Comparison of ENCODE assay signal across 8 cellular contexts in the genomic region with DNA sequence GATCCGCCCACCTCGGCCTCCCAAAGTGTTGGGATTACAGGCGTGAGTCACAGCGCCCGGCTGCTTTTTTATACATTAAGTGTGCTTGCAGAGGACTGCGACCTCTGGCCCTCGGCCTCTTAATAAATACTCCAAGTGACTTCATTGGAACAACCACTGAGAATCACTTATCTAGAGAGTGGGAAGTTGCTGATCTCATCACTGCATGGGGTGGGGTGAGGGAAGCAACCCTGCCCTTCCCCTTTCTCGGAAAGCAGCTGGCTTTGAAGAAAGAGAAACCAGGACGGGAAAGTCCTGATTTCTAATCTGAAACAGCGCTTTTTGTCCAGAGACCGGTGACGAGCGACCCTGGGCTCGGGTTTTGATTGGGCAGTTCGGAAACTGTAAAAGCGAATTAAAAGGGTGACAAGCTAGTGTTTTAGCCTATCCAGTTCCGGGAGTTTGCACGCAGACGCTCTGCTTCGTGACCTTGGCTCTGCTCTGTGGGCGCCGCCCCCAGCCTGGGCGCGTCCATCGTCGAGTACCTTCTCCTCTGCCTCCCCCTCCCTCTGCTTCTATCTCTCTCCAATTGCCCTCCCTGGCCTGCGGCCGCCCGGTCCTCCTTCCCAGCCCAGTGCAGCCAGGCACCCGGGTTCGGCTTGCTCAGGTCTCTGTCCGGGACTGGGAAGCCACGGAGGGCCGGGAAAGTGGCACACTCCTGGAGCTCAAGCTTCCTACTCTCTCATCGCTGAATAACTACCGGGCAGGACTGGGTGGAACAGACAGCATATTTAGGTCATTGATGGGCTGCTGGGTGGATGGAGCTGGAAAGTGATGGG. TPM values are rescaled to one million over a fixed set of nuclear protein-coding genes. Genes with fewer than 3 reads are reported as not detected.
DNase-seq lines count a peak whose midpoint lies in the region; ATAC-seq and TF ChIP-seq lines count a peak whose summit lies in the region.

No MANE protein-coding gene starts in this region.

- peaks cover 3% of the 10 kb centered on the region for H3K36me3 Mint-ChIP-seq in nephron (ENCODE audit: low read depth)

- H4K20me1 ChIP-seq in MM.1S (ENCODE audit: insufficient read depth, low read length): no peaks in the 10 kb centered on the region

- peak overlapping the region; percentile 97 for H3K4me3 Mint-ChIP-seq in nephron

- H3K4me3 ChIP-seq in MM.1S (ENCODE audit: low read length): peak overlapping the region; percentile 82

- ATAC-seq in stimulated activated naive CD8-positive, alpha-beta T cell treated with anti-CD3 and anti-CD28 coated beads, Interleukin-15, Interleukin-2, amounts not matched to agents 100 U/mL and 50 U/mL, for 24 hours: peak; percentile 85

- peaks cover 30% of the 10 kb centered on the region for H3K79me2 ChIP-seq in MM.1S (ENCODE audit: low read length)

- TF ChIP-seq CTCF in MM.1S (IDR thresholded peaks at IDR 0.05; ENCODE audit: low read length) (no peak), nephron (IDR thresholded peaks at IDR 0.05; ENCODE audit: unreplicated experiment in 3 of 3) (no peak)

- H3F3A ChIP-seq in MM.1S (ENCODE audit: insufficient read depth, low read length): peaks cover 47% of the 10 kb centered on the region

- peaks cover 4% of the 10 kb centered on the region; the same call in 1 of the 2 replicates for H3K36me3 ChIP-seq in MM.1S (replicated peaks; ENCODE audit: insufficient read depth, low read length)

- peaks cover 8% of the 10 kb centered on the region for H3K4me1 Mint-ChIP-seq in nephron

- no peaks in the 10 kb centered on the region for H3K9me3 ChIP-seq in MM.1S (replicated peaks; ENCODE audit: insufficient read depth, low read length)

- H3K4me2 ChIP-seq in MM.1S (ENCODE audit: low read depth, low read length): peak overlapping the region; percentile 82; the same call in 1 of the 2 replicates

- H3K27ac Mint-ChIP-seq in nephron: peak overlapping the region; percentile 82 to 98 (median 90)

- H3K9me2 ChIP-seq in MM.1S (replicated peaks; ENCODE audit: insufficient read depth, low read length): no peaks in the 10 kb centered on the region

- peak overlapping the region; percentile 80 for H2AFZ ChIP-seq in MM.1S (ENCODE audit: low read length)

- H3K27me3 ChIP-seq in MM.1S (replicated peaks; ENCODE audit: insufficient read depth, low read length): no peaks in the 10 kb centered on the region

- peak overlapping the region; percentile 88 for H3K9ac ChIP-seq in MM.1S (ENCODE audit: low read length)

- no peaks in the 10 kb centered on the region for H3K9me3 Mint-ChIP-seq in nephron

- peak; percentile 99 for DNase-seq in G401 (ENCODE audit: low spot score)
- DNase-seq in HCEC 1CT: peak; percentile 98
- DNase-seq in MM.1S: peak; percentile 98
- peak; percentile 98 for DNase-seq in SHP77 treated with DMSO at 0.1 percent for 48 hours (lab: John Stamatoyannopoulos, UW)
- peak; percentile 90 for DNase-seq in activated gamma-delta T cell treated with Interleukin-2 at 50 U/mL for 16 hours
- peak; percentile 98 for DNase-seq in fibroblast of the conjunctiva (ENCODE audit: low read depth)
- DNase-seq in stimulated activated naive CD8-positive, alpha-beta T cell treated with anti-CD3 and anti-CD28 coated beads, Interleukin-15, Interleukin-2, amounts not matched to agents 100 U/mL and 50 U/mL, for 24 hours: peak; percentile 90

- peaks cover 34% of the 10 kb centered on the region for H3K4me1 ChIP-seq in MM.1S (ENCODE audit: low read length)

- no peaks in the 10 kb centered on the region for H3K27me3 Mint-ChIP-seq in nephron (ENCODE audit: low read depth)

- in situ Hi-C loops in G401 (cut with HindIII; ENCODE audit: low sequenced_read_pairs): no loop called here

- H3K27ac ChIP-seq in MM.1S (ENCODE audit: low read length): peak overlapping the region; percentile 94

RNA-seq across cellular contexts. Expression of gene TRIM69, which starts 7.5 kb away (rescaled TPM):
- 9.2 and 10.6 TPM in 2 replicates for total RNA-seq in G401 (2014; rRNA removed; shearing (Covaris generic))

RNA-seq across cellular contexts. Expression of gene B2M, which starts 17.5 kb away (rescaled TPM):
- 977 and 997 TPM in 2 replicates for total RNA-seq in G401 (2014; rRNA removed; shearing (Covaris generic))

RNA-seq across cellular contexts. Expression of gene PATL2, which starts 17.7 kb away (rescaled TPM):
- total RNA-seq in G401 (2014; rRNA removed; shearing (Covaris generic)): not detected in 2 replicates

Comparison
In these comparisons a context has a peak if more than half of its experiments do, and no peak if none do; other contexts are left out.
1. Peak in every context shown above with its lines: DNase-seq, ATAC-seq, H3K4me3 ChIP-seq and H3K27ac ChIP-seq.